Comparison of ENCODE assay signal across 1 cellular context in the genomic region with DNA sequence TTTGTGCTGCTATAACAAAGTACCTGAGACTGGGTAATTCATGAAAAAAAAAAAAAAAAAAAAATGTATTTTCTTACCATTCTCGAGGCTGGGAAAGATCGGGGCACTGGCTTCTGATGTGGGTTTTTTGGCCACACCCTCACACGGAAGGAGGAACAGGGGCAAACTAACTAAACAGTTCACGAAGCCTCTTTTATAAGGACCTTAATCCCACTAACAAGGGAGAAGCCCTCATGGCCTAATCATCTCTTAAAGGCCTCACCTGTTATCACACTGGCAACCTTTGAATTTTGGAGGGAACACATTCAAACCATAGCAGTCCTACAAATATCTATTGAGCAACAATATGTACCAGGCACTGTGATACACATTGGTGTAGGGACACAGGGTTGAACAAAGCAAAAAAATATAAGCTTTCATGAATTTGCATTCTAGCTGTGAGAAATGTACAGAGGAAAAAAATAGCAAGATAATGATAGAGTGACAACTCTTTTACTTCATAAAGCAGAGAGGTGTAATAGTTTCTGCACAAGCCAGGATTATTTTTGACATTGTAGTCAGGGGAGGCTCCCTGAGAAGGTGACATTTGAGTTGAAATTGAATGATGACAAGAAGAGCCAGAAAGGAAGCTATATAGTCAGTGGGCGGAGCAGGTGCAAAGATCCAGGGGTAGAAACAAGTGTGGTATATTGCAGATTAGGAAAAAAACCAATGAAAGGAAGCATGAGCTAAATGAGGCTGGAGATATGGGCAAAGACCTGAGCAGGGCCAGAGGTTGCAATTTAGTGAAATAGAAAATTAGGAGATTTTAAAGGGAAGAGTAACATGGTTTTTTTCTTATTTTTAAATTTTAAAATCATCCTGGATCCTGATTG.
TF ChIP-seq lines count a peak whose summit lies in the region.

No MANE protein-coding gene starts in this region.

TF ChIP-seq in K562, 482 proteins besides CTCF, POLR2A, EP300 and RAD21 (continued from another document):
- no peak for TF ChIP-seq MLX (CRISPR knock-in tag; conservative IDR thresholded peaks at IDR 0.05)
